ENCODE assay signal across 19 cellular contexts in the genomic region with DNA sequence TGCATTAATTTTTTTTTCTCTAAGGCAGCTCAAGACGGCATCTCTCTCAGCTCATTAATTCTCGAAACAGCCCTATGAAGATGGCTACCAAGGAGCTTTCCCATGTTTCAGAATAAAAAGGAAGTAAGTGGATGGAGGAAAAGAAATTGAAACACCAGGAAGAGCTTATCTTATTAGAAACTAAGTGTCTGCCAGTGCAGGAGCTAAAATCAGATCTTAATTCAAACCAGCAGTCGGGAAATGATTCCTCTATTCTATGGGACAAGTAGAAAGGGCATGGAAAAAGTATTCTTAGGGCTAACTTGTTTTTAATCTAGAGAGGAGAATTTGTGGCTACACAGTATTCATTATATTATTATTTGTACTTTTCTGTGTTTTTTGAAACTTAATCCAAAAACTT.
"Had no signal": no experiment of that assay in that cellular context is flagged by ENCODE, and none has a peak within 500 bp of the region (broad histone marks: within the 10 kb centered on the region; RNA-seq: fewer than 3 reads in every experiment).

No MANE protein-coding gene starts in this region.

- H3K27me3 ChIP-seq: dorsolateral prefrontal cortex, esophagus muscularis mucosa, foreskin keratinocyte, gastroesophageal sphincter, heart left ventricle, left lung had no signal

- H3K4me3 ChIP-seq: coronary artery, dorsolateral prefrontal cortex, esophagus muscularis mucosa, gastroesophageal sphincter, heart left ventricle, left lung, lower lobe of right lung, mucosa of descending colon had no signal

- DNase-seq: dermis blood vessel endothelial cell; dorsolateral prefrontal cortex; effector CD4-positive, alpha-beta T cell; effector memory CD4-positive, alpha-beta T cell; foreskin keratinocyte; heart left ventricle; hippocampal formation; left cardiac atrium; left lung; left ventricle myocardium superior; lower lobe of right lung; mesenchymal stem cell; mucosa of descending colon; naive B cell; naive thymus-derived CD8-positive, alpha-beta T cell had no signal

- H3K4me1 Mint-ChIP-seq: naive B cell; naive thymus-derived CD8-positive, alpha-beta T cell had no signal

- H3K4me1 ChIP-seq: foreskin keratinocyte, gastroesophageal sphincter, left lung, lower lobe of right lung had no signal

- ATAC-seq: foreskin keratinocyte; gastroesophageal sphincter; heart left ventricle; left lung; lower lobe of right lung; mucosa of descending colon; naive thymus-derived CD8-positive, alpha-beta T cell had no signal

- H3K9me3 Mint-ChIP-seq: mesothelial cell of epicardium; naive B cell; naive thymus-derived CD8-positive, alpha-beta T cell had no signal

- H3K36me3 ChIP-seq: esophagus muscularis mucosa, gastroesophageal sphincter, heart left ventricle, left lung, lower lobe of right lung had no signal

- H3K27ac ChIP-seq: coronary artery, dorsolateral prefrontal cortex, esophagus muscularis mucosa, foreskin keratinocyte, gastroesophageal sphincter, left lung, lower lobe of right lung had no signal

- H3K27ac Mint-ChIP-seq: mesothelial cell of epicardium; naive B cell; naive thymus-derived CD8-positive, alpha-beta T cell had no signal

- H3K36me3 Mint-ChIP-seq: mesothelial cell of epicardium; naive B cell; naive thymus-derived CD8-positive, alpha-beta T cell had no signal

- H3K9me3 ChIP-seq: esophagus muscularis mucosa, gastroesophageal sphincter, heart left ventricle, left lung, lower lobe of right lung, mucosa of descending colon had no signal

- H3K4me3 Mint-ChIP-seq: mesothelial cell of epicardium; naive B cell; naive thymus-derived CD8-positive, alpha-beta T cell had no signal
